29 cellular contexts compared by ENCODE assay signal in genomic region chr1:106325600-106325999, GRCh38.
"Had no signal": no experiment of that assay in that cellular context is flagged by ENCODE, and none has a peak within 500 bp of the region (broad histone marks: within the 10 kb centered on the region; RNA-seq: fewer than 3 reads in every experiment).

No MANE protein-coding gene starts in this region.

- H3K27me3 ChIP-seq: neural progenitor cell, neutrophil, ovary, right lobe of liver, sigmoid colon, stomach, thyroid gland, tibial nerve, upper lobe of left lung, vagina had no signal

- H3K36me3 Mint-ChIP-seq: natural killer cell; neural progenitor cell; stimulated activated effector memory CD8-positive, alpha-beta T cell treated with anti-CD3 and anti-CD28 coated beads, Interleukin-12 subunit alpha, Interleukin-12 subunit beta, amount 100 ng/mL, for 72 hours; stimulated activated naive B cell treated with anti-CD40 and anti-IgM and Interleukin-4, amounts not matched to agents 10 μg/mL and 1 μg/mL and 100 μg/mL, for 72 hours had no signal

- H3K9me3 Mint-ChIP-seq: neural progenitor cell; stimulated activated naive B cell treated with anti-CD40 and anti-IgM and Interleukin-4, amounts not matched to agents 10 μg/mL and 1 μg/mL and 100 μg/mL, for 72 hours had no signal

- H3K4me1 ChIP-seq: neural progenitor cell, parathyroid adenoma, psoas muscle, right lobe of liver, stomach, thyroid gland, tibial nerve, upper lobe of left lung, vagina had no signal

- H3K27ac Mint-ChIP-seq: natural killer cell; nephron; neural progenitor cell; progenitor cell of endocrine pancreas; stimulated activated effector memory CD8-positive, alpha-beta T cell treated with anti-CD3 and anti-CD28 coated beads, Interleukin-12 subunit alpha, Interleukin-12 subunit beta, amount 100 ng/mL, for 72 hours; stimulated activated naive B cell treated with anti-CD40 and anti-IgM and Interleukin-4, amounts not matched to agents 10 μg/mL and 1 μg/mL and 100 μg/mL, for 72 hours; stimulated activated naive CD8-positive, alpha-beta T cell treated with anti-CD3 and anti-CD28 coated beads, Interleukin-15, Interleukin-2, amounts not matched to agents 100 ng/mL and 50 ng/mL, for 24 hours had no signal

- H3K27ac ChIP-seq: neural progenitor cell, neutrophil, ovary, parathyroid adenoma, psoas muscle, right lobe of liver, sigmoid colon, stomach, thoracic aorta, thyroid gland, tibial nerve, upper lobe of left lung, vagina had no signal

- H3K4me3 Mint-ChIP-seq: natural killer cell; nephron; neural progenitor cell; stimulated activated effector memory CD8-positive, alpha-beta T cell treated with anti-CD3 and anti-CD28 coated beads, Interleukin-12 subunit alpha, Interleukin-12 subunit beta, amount 100 ng/mL, for 72 hours; stimulated activated naive B cell treated with anti-CD40 and anti-IgM and Interleukin-4, amounts not matched to agents 10 μg/mL and 1 μg/mL and 100 μg/mL, for 72 hours; stimulated activated naive CD8-positive, alpha-beta T cell treated with anti-CD3 and anti-CD28 coated beads, Interleukin-15, Interleukin-2, amounts not matched to agents 100 ng/mL and 50 ng/mL, for 24 hours had no signal

- H3K4me1 Mint-ChIP-seq: natural killer cell; nephron; stimulated activated effector memory CD8-positive, alpha-beta T cell treated with anti-CD3 and anti-CD28 coated beads, Interleukin-12 subunit alpha, Interleukin-12 subunit beta, amount 100 ng/mL, for 72 hours; stimulated activated naive B cell treated with anti-CD40 and anti-IgM and Interleukin-4, amounts not matched to agents 10 μg/mL and 1 μg/mL and 100 μg/mL, for 72 hours had no signal

- DNase-seq: natural killer cell; nucleus accumbens; ovary; posterior cingulate gyrus; psoas muscle; right cardiac atrium; right lobe of liver; sigmoid colon; small intestine; stimulated activated CD4-positive, alpha-beta T cell treated with anti-CD3 and anti-CD28 coated beads, Interleukin-15, amount 100 ng/mL, for 24 hours; stimulated activated CD4-positive, alpha-beta T cell treated with anti-CD3 and anti-CD28 coated beads, Interleukin-2, amount 100 ng/mL, for 24 hours; stimulated activated CD4-positive, alpha-beta T cell treated with anti-CD3 and anti-CD28 coated beads, Interleukin-2, amount 100 ng/mL, for 48 hours; stimulated activated CD4-positive, alpha-beta T cell treated with anti-CD3 and anti-CD28 coated beads, Interleukin-4, amount 100 ng/mL, for 24 hours; stimulated activated naive B cell treated with anti-CD40 and anti-IgM and Interleukin-4, amounts not matched to agents 10 μg/mL and 1 μg/mL and 100 μg/mL, for 72 hours; stimulated activated naive CD4-positive, alpha-beta T cell treated with Interleukin-2 at 50 U/mL for 16 hours; stomach; thyroid gland; trophoblast cell; upper lobe of left lung had no signal

- H3K4me3 ChIP-seq: neural progenitor cell, ovary, psoas muscle, right lobe of liver, sigmoid colon, stomach, thoracic aorta, thyroid gland, tibial nerve, upper lobe of left lung, vagina had no signal

- ATAC-seq: natural killer cell; psoas muscle; right cardiac atrium; right lobe of liver; stimulated activated effector memory CD8-positive, alpha-beta T cell treated with anti-CD3 and anti-CD28 coated beads, Interleukin-12 subunit alpha, Interleukin-12 subunit beta, amount 100 ng/mL, for 72 hours; stimulated activated naive B cell treated with anti-CD40 and anti-IgM and Interleukin-4, amounts not matched to agents 10 μg/mL and 1 μg/mL and 100 μg/mL, for 72 hours had no signal

- H3K27me3 Mint-ChIP-seq: progenitor cell of endocrine pancreas; stimulated activated naive B cell treated with anti-CD40 and anti-IgM and Interleukin-4, amounts not matched to agents 10 μg/mL and 1 μg/mL and 100 μg/mL, for 72 hours; stimulated activated naive CD8-positive, alpha-beta T cell treated with anti-CD3 and anti-CD28 coated beads, Interleukin-15, Interleukin-2, amounts not matched to agents 100 ng/mL and 50 ng/mL, for 24 hours had no signal

- H3K36me3 ChIP-seq: neural progenitor cell, neutrophil, ovary, right lobe of liver, sigmoid colon, stomach, thoracic aorta, thyroid gland, tibial nerve, upper lobe of left lung, vagina had no signal

- H3K9me3 ChIP-seq: neutrophil, ovary, psoas muscle, right lobe of liver, sigmoid colon, thoracic aorta, thyroid gland, tibial nerve, upper lobe of left lung, vagina had no signal

- H2AFZ ChIP-seq: neural progenitor cell, parathyroid adenoma had no signal

- H3K9ac ChIP-seq: neural progenitor cell, parathyroid adenoma had no signal

- H3K4me2 ChIP-seq: neural progenitor cell had no signal
